ENCODE assay signal across 17 cellular contexts in the genomic region with DNA sequence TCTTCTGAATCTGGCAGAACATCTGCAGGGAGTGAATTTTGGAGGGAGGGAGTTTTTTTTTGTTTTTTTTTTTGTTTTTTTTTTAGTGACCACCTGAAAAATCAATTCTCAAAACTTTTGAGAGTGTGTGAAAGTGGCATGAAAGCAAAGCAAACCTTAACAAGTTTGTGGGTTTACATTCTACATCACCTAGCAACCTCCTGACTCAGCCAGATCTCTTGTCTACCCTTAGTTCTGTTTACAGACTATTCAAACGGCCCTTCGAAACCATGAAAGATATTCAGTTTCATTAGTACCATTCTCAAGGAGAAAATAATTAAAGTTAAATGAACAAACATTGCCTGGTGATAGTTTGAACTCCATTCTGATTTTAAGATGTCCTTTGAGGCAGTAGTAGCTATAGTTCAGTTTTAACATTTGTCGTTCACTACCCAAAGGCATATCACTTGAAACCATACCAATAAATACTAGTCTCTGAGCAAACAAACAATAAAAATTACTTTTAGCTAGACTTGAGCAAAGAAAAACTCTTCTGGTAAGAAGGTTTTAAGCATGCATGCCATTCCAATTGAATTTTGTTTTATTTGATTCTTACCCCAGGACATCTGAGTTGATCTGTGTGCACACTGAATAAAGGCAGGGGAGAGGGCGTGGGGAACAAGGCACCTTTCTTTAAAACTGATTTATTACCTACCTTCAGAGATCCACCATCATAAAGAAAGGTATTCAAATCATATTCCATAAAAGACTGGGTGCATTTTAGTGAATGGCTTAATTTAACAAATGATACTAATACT.
DNase-seq lines count a peak whose midpoint lies in the region; ATAC-seq and TF ChIP-seq lines count a peak whose summit lies in the region.
"Had no signal": no experiment of that assay in that cellular context is flagged by ENCODE, and none has a peak within 500 bp of the region (broad histone marks: within the 10 kb centered on the region; RNA-seq: fewer than 3 reads in every experiment).

No MANE protein-coding gene starts in this region.

- H3K4me3 ChIP-seq in IMR-90 (ENCODE audit: insufficient read depth, low read depth, low read length) (no peak overlapping the region), astrocyte of the cerebellum (ENCODE audit: low read depth, low read length) (no peak overlapping the region)
- H3K4me3 ChIP-seq: coronary artery had no signal

- H3K4me2 ChIP-seq in IMR-90 (ENCODE audit: low read depth, low read length), result no peak overlapping the region

- TF ChIP-seq CTCF in IMR-90 (conservative IDR thresholded peaks at IDR 0.05; ENCODE audit: low read depth, low read length) (no peak), astrocyte of the cerebellum (IDR thresholded peaks at IDR 0.05; ENCODE audit: low read depth, low read length, missing control alignments) (no peak), mesothelial cell of epicardium (IDR thresholded peaks at IDR 0.05; ENCODE audit: unreplicated experiment) (no peak), CD14-positive monocyte (IDR thresholded peaks at IDR 0.05) (no peak)

- no peaks in the 10 kb centered on the region for H3K79me1 ChIP-seq in IMR-90 (ENCODE audit: low read depth in 1 of 2, low read length in 2 of 2)

- no peak overlapping the region for H4K8ac ChIP-seq in IMR-90 (ENCODE audit: low read depth in 2 of 2, low read length in 2 of 2)

- H3K36me3 ChIP-seq in IMR-90 (ENCODE audit: control insufficient read depth, insufficient read depth, low read length), result no peaks in the 10 kb centered on the region

- no peaks in the 10 kb centered on the region for H3K36me3 Mint-ChIP-seq in mesothelial cell of epicardium
- peaks cover 4 to 13% of the 10 kb centered on the region in 2 donors for H3K36me3 Mint-ChIP-seq in CD14-positive monocyte

- no TSS peak for BruUV-seq in IMR-90 (replicated peaks; lab: Mats Ljungman, UMichigan)

- H3K27ac Mint-ChIP-seq in mesothelial cell of epicardium (peak overlapping the region; percentile 37), CD14-positive monocyte (no peak overlapping the region)
- H3K27ac Mint-ChIP-seq: activated naive CD8-positive, alpha-beta T cell treated with anti-CD3 and anti-CD28 coated beads for 36 hours; T-cell had no signal

- CTCF ChIA-PET in IMR-90 (lab: Yijun Ruan, JAX), result interaction anchor here (1.1 kb wide), 1 partner anchor 11 kb away, joined by 6 read pairs; no protein-coding TSS in a partner anchor

- no peak overlapping the region for H3K4ac ChIP-seq in IMR-90 (ENCODE audit: low read depth, low read length)

- no peaks in the 10 kb centered on the region for H3K9me3 ChIP-seq in IMR-90 (ENCODE audit: control insufficient read depth, insufficient read depth, low read length)

- no peak overlapping the region for H3K27ac ChIP-seq in IMR-90 (ENCODE audit: insufficient read depth, low read length)
- H3K27ac ChIP-seq: coronary artery had no signal

- no peak overlapping the region for H4K91ac ChIP-seq in IMR-90 (ENCODE audit: insufficient read depth, low read depth, low read length)

- H3K4me3 Mint-ChIP-seq in mesothelial cell of epicardium (no peak overlapping the region), CD14-positive monocyte (no peak overlapping the region)
- H3K4me3 Mint-ChIP-seq: activated naive CD8-positive, alpha-beta T cell treated with anti-CD3 and anti-CD28 coated beads for 36 hours; T-cell had no signal

- intact Hi-C loops in IMR-90 (cut with micrococcal nuclease) (no loop called here), CD14-positive monocyte (cut with micrococcal nuclease) (no loop called here)

- H3K14ac ChIP-seq in IMR-90 (replicated peaks; ENCODE audit: low read depth, low read length), result no peak overlapping the region

- H2AK5ac ChIP-seq in IMR-90 (ENCODE audit: low read depth, low read length), result no peak overlapping the region

- H3K9me1 ChIP-seq in IMR-90 (ENCODE audit: insufficient read depth, low read length), result no peaks in the 10 kb centered on the region

- POLR2A ChIA-PET in IMR-90 (lab: Charles Lee; ENCODE audit: unreplicated experiment), result no interaction called here

- no peaks in the 10 kb centered on the region for H3K27me3 ChIP-seq in IMR-90 (ENCODE audit: control insufficient read depth, insufficient read depth, low read length)

- no peak for TF ChIP-seq POLR2A in IMR-90 (IDR thresholded peaks at IDR 0.05; ENCODE audit: low read depth, low read length)

- H2BK120ac ChIP-seq in IMR-90 (ENCODE audit: low read depth, low read length), result no peak overlapping the region

- no peak overlapping the region for H3K56ac ChIP-seq in IMR-90 (ENCODE audit: extremely low read depth, insufficient read depth, low read length)

- no peak overlapping the region for H2BK20ac ChIP-seq in IMR-90 (ENCODE audit: low read depth, low read length)

- no peak overlapping the region for H2BK5ac ChIP-seq in IMR-90 (ENCODE audit: low read depth, low read length, poor library complexity, severe bottlenecking)

- no peak overlapping the region for H2AFZ ChIP-seq in IMR-90 (replicated peaks; ENCODE audit: low read length, poor library complexity)

- H4K5ac ChIP-seq in IMR-90 (ENCODE audit: low read depth, low read length), result no peak overlapping the region

- H3K27me3 Mint-ChIP-seq in mesothelial cell of epicardium (ENCODE audit: low read depth), result no peaks in the 10 kb centered on the region
- peaks cover 0 to 8% (median 0%) of the 10 kb centered on the region in 3 donors for H3K27me3 Mint-ChIP-seq in CD14-positive monocyte (ENCODE audit: low read depth in 3 of 3)
- H3K27me3 Mint-ChIP-seq: activated naive CD8-positive, alpha-beta T cell treated with anti-CD3 and anti-CD28 coated beads for 36 hours had no signal

- H4K20me1 ChIP-seq in IMR-90 (ENCODE audit: insufficient read depth, low read length), result no peaks in the 10 kb centered on the region

- H3K4me1 Mint-ChIP-seq in mesothelial cell of epicardium (peaks cover 13% of the 10 kb centered on the region), CD14-positive monocyte (no peaks in the 10 kb centered on the region)
- H3K4me1 Mint-ChIP-seq: activated naive CD8-positive, alpha-beta T cell treated with anti-CD3 and anti-CD28 coated beads for 36 hours had no signal

- ATAC-seq in GM18498 (IDR thresholded peaks at IDR 0.05; ENCODE audit: unreplicated experiment) (peak; percentile 66), IMR-90 (ENCODE audit: low read depth) (peak; percentile 32; the same call in 1 of the 2 replicates), HG03342 (IDR thresholded peaks at IDR 0.05; ENCODE audit: unreplicated experiment) (no peak)
- ATAC-seq: left ventricle myocardium superior, T-cell had no signal

- dilution Hi-C loops in IMR-90 (cut with HindIII; ENCODE audit: low sequenced_read_pairs, unreplicated experiment), result no loop called here

- peaks cover 3% of the 10 kb centered on the region; the same call in 1 of the 2 replicates for H3K4me1 ChIP-seq in IMR-90 (ENCODE audit: control insufficient read depth, insufficient read depth, low read length)

- no peak overlapping the region for H2BK15ac ChIP-seq in IMR-90 (ENCODE audit: low read depth, low read length)

- H3K23ac ChIP-seq in IMR-90 (ENCODE audit: low read depth, low read length), result no peak overlapping the region

- in situ Hi-C loops in IMR-90 (cut with MboI; ENCODE audit: low sequenced_read_pairs), result no loop called here
- in situ Hi-C loops in astrocyte of the cerebellum (cut with HindIII; ENCODE audit: low sequenced_read_pairs), result no loop called here

- TF ChIP-seq RAD21 in IMR-90 (IDR thresholded peaks at IDR 0.05; ENCODE audit: low read length), result no peak

- no peak overlapping the region for H3K9ac ChIP-seq in IMR-90 (ENCODE audit: low read depth, low read length)

- no peaks in the 10 kb centered on the region for H3K9me3 Mint-ChIP-seq in mesothelial cell of epicardium
- no peaks in the 10 kb centered on the region for H3K9me3 Mint-ChIP-seq in CD14-positive monocyte
- H3K9me3 Mint-ChIP-seq: activated naive CD8-positive, alpha-beta T cell treated with anti-CD3 and anti-CD28 coated beads for 36 hours; T-cell had no signal

- DNase-seq in IMR-90 (peak; percentile 45), astrocyte of the cerebellum (ENCODE audit: low read depth) (peak; percentile 16), mesothelial cell of epicardium (ENCODE audit: low spot score in 2 of 2, unreplicated experiment in 2 of 2) (no peak), CD14-positive monocyte (ENCODE audit: low spot score) (no peak), NAMALWA (ENCODE audit: low spot score) (no peak), cerebellar cortex (ENCODE audit: low spot score) (no peak)
- DNase-seq: activated CD4-positive, CD25-positive, alpha-beta regulatory T cell treated with anti-CD3 and anti-CD28 coated beads, Interleukin-2, amount 50 U/mL, for 72 hours; activated naive CD8-positive, alpha-beta T cell treated with anti-CD3 and anti-CD28 coated beads for 36 hours; GDM1; hypothalamus; left ventricle myocardium superior; NCI-H1092; stimulated activated naive CD4-positive, alpha-beta T cell treated with Interleukin-2 at 50 U/mL for 16 hours; T-cell had no signal

- no peak overlapping the region; the same call in 1 of the 2 replicates for H3K18ac ChIP-seq in IMR-90 (ENCODE audit: low read depth, low read length)

- H2AK9ac ChIP-seq in IMR-90 (replicated peaks; ENCODE audit: low read depth, low read length, poor library complexity), result no peak overlapping the region

- no CpG with 5 or more reads among the region's 4 CpGs for WGBS in IMR-90 (ENCODE audit: extremely low coverage in 2 of 2, insufficient read length in 1 of 2), 2 experiments

TF ChIP-seq in IMR-90, 13 proteins besides CTCF, POLR2A, EP300 and RAD21 (continues in another document):
- TF ChIP-seq RCOR1 (IDR thresholded peaks at IDR 0.05; ENCODE audit: insufficient replicate concordance, low read length) (no peak), FOS (IDR thresholded peaks at IDR 0.05; ENCODE audit: low read depth, low read length) (no peak), CHD1 (IDR thresholded peaks at IDR 0.05; ENCODE audit: low read depth, low read length) (no peak), MXI1 (IDR thresholded peaks at IDR 0.05; ENCODE audit: borderline replicate concordance, low read depth, low read length) (no peak), MAZ (IDR thresholded peaks at IDR 0.05; ENCODE audit: borderline replicate concordance, low read depth, low read length) (no peak), CEBPB (IDR thresholded peaks at IDR 0.05; ENCODE audit: low read depth, low read length) (no peak), RFX5 (IDR thresholded peaks at IDR 0.05; ENCODE audit: low read depth, low read length) (no peak), MAFK (IDR thresholded peaks at IDR 0.05; ENCODE audit: low read depth, low read length) (no peak)
- TF ChIP-seq, protein P1, sequence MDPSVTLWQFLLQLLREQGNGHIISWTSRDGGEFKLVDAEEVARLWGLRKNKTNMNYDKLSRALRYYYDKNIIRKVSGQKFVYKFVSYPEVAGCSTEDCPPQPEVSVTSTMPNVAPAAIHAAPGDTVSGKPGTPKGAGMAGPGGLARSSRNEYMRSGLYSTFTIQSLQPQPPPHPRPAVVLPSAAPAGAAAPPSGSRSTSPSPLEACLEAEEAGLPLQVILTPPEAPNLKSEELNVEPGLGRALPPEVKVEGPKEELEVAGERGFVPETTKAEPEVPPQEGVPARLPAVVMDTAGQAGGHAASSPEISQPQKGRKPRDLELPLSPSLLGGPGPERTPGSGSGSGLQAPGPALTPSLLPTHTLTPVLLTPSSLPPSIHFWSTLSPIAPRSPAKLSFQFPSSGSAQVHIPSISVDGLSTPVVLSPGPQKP (IDR thresholded peaks at IDR 0.05; ENCODE audit: borderline replicate concordance, low read depth, low read length), result no peak

Comparison
In these comparisons a context has a peak if more than half of its experiments do, and no peak if none do; other contexts are left out.
1. DNase-seq: peak in IMR-90 (single experiment) and astrocyte of the cerebellum (single experiment); none in mesothelial cell of epicardium (0 of 2), CD14-positive monocyte (single experiment), NAMALWA (single experiment) and cerebellar cortex (single experiment).